1 cellular context compared by ENCODE assay signal in genomic region chr1:70169018-70169839, GRCh38.
TF ChIP-seq lines count a peak whose summit lies in the region.

No MANE protein-coding gene starts in this region.

TF ChIP-seq in HepG2, 621 proteins besides CTCF, POLR2A, EP300 and RAD21:
- TF ChIP-seq, protein P1, sequence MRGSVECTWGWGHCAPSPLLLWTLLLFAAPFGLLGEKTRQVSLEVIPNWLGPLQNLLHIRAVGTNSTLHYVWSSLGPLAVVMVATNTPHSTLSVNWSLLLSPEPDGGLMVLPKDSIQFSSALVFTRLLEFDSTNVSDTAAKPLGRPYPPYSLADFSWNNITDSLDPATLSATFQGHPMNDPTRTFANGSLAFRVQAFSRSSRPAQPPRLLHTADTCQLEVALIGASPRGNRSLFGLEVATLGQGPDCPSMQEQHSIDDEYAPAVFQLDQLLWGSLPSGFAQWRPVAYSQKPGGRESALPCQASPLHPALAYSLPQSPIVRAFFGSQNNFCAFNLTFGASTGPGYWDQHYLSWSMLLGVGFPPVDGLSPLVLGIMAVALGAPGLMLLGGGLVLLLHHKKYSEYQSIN (CRISPR knock-in tag; IDR thresholded peaks at IDR 0.05; ENCODE audit: borderline replicate concordance): no peak
- no peak for TF ChIP-seq NR2F6 (IDR thresholded peaks at IDR 0.05)
- TF ChIP-seq NR2F6 (CRISPR knock-in tag; IDR thresholded peaks at IDR 0.05): no peak
- TF ChIP-seq ZEB1 (IDR thresholded peaks at IDR 0.05; ENCODE audit: insufficient replicate concordance, low read depth): no peak
- TF ChIP-seq ZNF577 (CRISPR knock-in tag; IDR thresholded peaks at IDR 0.05; ENCODE audit: borderline replicate concordance, low read depth): no peak
- TF ChIP-seq FOXA3 (CRISPR knock-in tag; IDR thresholded peaks at IDR 0.05): no peak
- no peak for TF ChIP-seq RFXAP (CRISPR knock-in tag; IDR thresholded peaks at IDR 0.05; ENCODE audit: borderline replicate concordance)
- no peak for TF ChIP-seq CENPT (CRISPR knock-in tag; IDR thresholded peaks at IDR 0.05; ENCODE audit: low read depth)
- TF ChIP-seq FOXK1 (CRISPR knock-in tag; IDR thresholded peaks at IDR 0.05; ENCODE audit: borderline replicate concordance, low read depth): no peak
- TF ChIP-seq, protein P2, sequence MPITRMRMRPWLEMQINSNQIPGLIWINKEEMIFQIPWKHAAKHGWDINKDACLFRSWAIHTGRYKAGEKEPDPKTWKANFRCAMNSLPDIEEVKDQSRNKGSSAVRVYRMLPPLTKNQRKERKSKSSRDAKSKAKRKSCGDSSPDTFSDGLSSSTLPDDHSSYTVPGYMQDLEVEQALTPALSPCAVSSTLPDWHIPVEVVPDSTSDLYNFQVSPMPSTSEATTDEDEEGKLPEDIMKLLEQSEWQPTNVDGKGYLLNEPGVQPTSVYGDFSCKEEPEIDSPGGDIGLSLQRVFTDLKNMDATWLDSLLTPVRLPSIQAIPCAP (CRISPR knock-in tag; IDR thresholded peaks at IDR 0.05; ENCODE audit: low read depth): no peak
- no peak for TF ChIP-seq ZNF773 (CRISPR knock-in tag; IDR thresholded peaks at IDR 0.05; ENCODE audit: borderline replicate concordance)
